26 cellular contexts compared by ENCODE assay signal in genomic region chr11:340539-341512, GRCh38. TPM values are rescaled to one million over a fixed set of nuclear protein-coding genes. Genes with fewer than 3 reads are reported as not detected.
DNase-seq lines count a peak whose midpoint lies in the region; ATAC-seq and TF ChIP-seq lines count a peak whose summit lies in the region.
"Had no signal": no experiment of that assay in that cellular context is flagged by ENCODE, and none has a peak within 500 bp of the region (broad histone marks: within the 10 kb centered on the region; RNA-seq: fewer than 3 reads in every experiment).

No MANE protein-coding gene starts in this region.

- H3K27ac Mint-ChIP-seq in immature natural killer cell = peak overlapping the region in 4 of 6 donors; percentile 4 to 80 (median 58)
- H3K27ac Mint-ChIP-seq: activated naive CD8-positive, alpha-beta T cell treated with anti-CD3 and anti-CD28 coated beads for 36 hours; activated T-helper 1 cell treated with anti-CD3 and anti-CD28 coated beads, Interleukin-12 subunit alpha, Interleukin-12 subunit beta, Interleukin-2, Interleukin-4 antibody, amounts not matched to agents 30 ng/mL and 10 ng/mL and 1 ng/mL, durations not matched to agents 14 hours and 24 hours and 36 hours had no signal

- DNase-seq in left ventricle myocardium inferior (no peak), left ventricle myocardium superior (no peak), immature natural killer cell (no peak), HT-29 (ENCODE audit: low spot score) (no peak), mesenchymal stem cell (no peak), left lobe of liver (ENCODE audit: low spot score) (no peak)
- DNase-seq: activated CD4-positive, CD25-positive, alpha-beta regulatory T cell treated with anti-CD3 and anti-CD28 coated beads, Interleukin-2, amount 50 U/mL, for 72 hours; activated naive CD8-positive, alpha-beta T cell treated with anti-CD3 and anti-CD28 coated beads for 36 hours; effector CD4-positive, alpha-beta T cell; EL; GOT3; NCI-H1436; NCI-H2171; OCI-M1; small intestine; stimulated activated CD4-positive, alpha-beta T cell treated with anti-CD3 and anti-CD28 coated beads, Interleukin-2, amount 100 ng/mL, for 48 hours had no signal

- no peaks in the 10 kb centered on the region for H3K36me3 ChIP-seq in left ventricle myocardium inferior
- H3K36me3 ChIP-seq in OCI-LY3 (replicated peaks; ENCODE audit: low read depth, low read length) = no peaks in the 10 kb centered on the region
- no peaks in the 10 kb centered on the region for H3K36me3 ChIP-seq in mesenchymal stem cell (ENCODE audit: control insufficient read depth in 1 of 2, insufficient read depth in 2 of 2, low read depth in 1 of 2, low read length in 2 of 2)

- H3K4me1 Mint-ChIP-seq in immature natural killer cell = peaks cover 34 to 40% of the 10 kb centered on the region in 2 donors

- H3K9me3 ChIP-seq in left ventricle myocardium inferior (replicated peaks) (no peaks in the 10 kb centered on the region), OCI-LY3 (ENCODE audit: insufficient read depth, low read length) (no peaks in the 10 kb centered on the region), mesenchymal stem cell (ENCODE audit: control insufficient read depth, low read length) (no peaks in the 10 kb centered on the region)

- H3K27ac ChIP-seq in left ventricle myocardium inferior (replicated peaks) (peak overlapping the region; percentile 65), OCI-LY3 (ENCODE audit: low read length) (no peak overlapping the region), mesenchymal stem cell (ENCODE audit: low read length, poor library complexity, severe bottlenecking) (no peak overlapping the region)

- H3K4me2 ChIP-seq in OCI-LY3 (ENCODE audit: low read length) (0 out of 2 replicates have a peak overlapping the region, but pooled peaks have one; percentile 6), mesenchymal stem cell (ENCODE audit: low read length, poor library complexity, severe bottlenecking) (no peak overlapping the region)

- H3K4me3 Mint-ChIP-seq in immature natural killer cell = no peak overlapping the region
- H3K4me3 Mint-ChIP-seq: activated naive CD8-positive, alpha-beta T cell treated with anti-CD3 and anti-CD28 coated beads for 36 hours; activated T-helper 1 cell treated with anti-CD3 and anti-CD28 coated beads, Interleukin-12 subunit alpha, Interleukin-12 subunit beta, Interleukin-2, Interleukin-4 antibody, amounts not matched to agents 30 ng/mL and 10 ng/mL and 1 ng/mL, durations not matched to agents 14 hours and 24 hours and 36 hours had no signal

- peaks cover 0 to 4% (median 3%) of the 10 kb centered on the region in 3 donors for H3K27me3 Mint-ChIP-seq in immature natural killer cell (ENCODE audit: low read depth in 3 of 3)
- H3K27me3 Mint-ChIP-seq: activated naive CD8-positive, alpha-beta T cell treated with anti-CD3 and anti-CD28 coated beads for 36 hours had no signal

- H3K79me1 ChIP-seq in mesenchymal stem cell (replicated peaks; ENCODE audit: low read length, poor library complexity, severe bottlenecking) = no peaks in the 10 kb centered on the region

- no peak overlapping the region for H4K8ac ChIP-seq in mesenchymal stem cell (ENCODE audit: low read length)

- H2BK5ac ChIP-seq in mesenchymal stem cell (ENCODE audit: low read depth, low read length, poor library complexity, severe bottlenecking) = no peak overlapping the region

- no peak overlapping the region for H2BK15ac ChIP-seq in mesenchymal stem cell (ENCODE audit: low read depth, poor library complexity, severe bottlenecking)

- H3K79me2 ChIP-seq in OCI-LY3 (ENCODE audit: low read length) = no peaks in the 10 kb centered on the region

- no peak overlapping the region for H3K23ac ChIP-seq in mesenchymal stem cell (ENCODE audit: low read length in 2 of 2)

- no peak overlapping the region for H4K91ac ChIP-seq in mesenchymal stem cell (ENCODE audit: low read length)

- no peak overlapping the region for H3K4me3 ChIP-seq in left ventricle myocardium inferior
- no peak overlapping the region for H3K4me3 ChIP-seq in OCI-LY3 (ENCODE audit: low read length)
- H3K4me3 ChIP-seq in mesenchymal stem cell (ENCODE audit: insufficient read depth in 1 of 2, low read depth in 1 of 2, low read length in 2 of 2) = no peak overlapping the region

- intact Hi-C loops in left ventricle myocardium inferior (cut with micrococcal nuclease) = no loop called here
- intact Hi-C loops in left ventricle myocardium superior (cut with micrococcal nuclease) = no loop called here

- H3K9me3 Mint-ChIP-seq in immature natural killer cell = no peaks in the 10 kb centered on the region
- H3K9me3 Mint-ChIP-seq: activated naive CD8-positive, alpha-beta T cell treated with anti-CD3 and anti-CD28 coated beads for 36 hours; activated T-helper 1 cell treated with anti-CD3 and anti-CD28 coated beads, Interleukin-12 subunit alpha, Interleukin-12 subunit beta, Interleukin-2, Interleukin-4 antibody, amounts not matched to agents 30 ng/mL and 10 ng/mL and 1 ng/mL, durations not matched to agents 14 hours and 24 hours and 36 hours had no signal

- H3K14ac ChIP-seq in mesenchymal stem cell (ENCODE audit: low read length in 2 of 2) = no peak overlapping the region

- no peak overlapping the region for H3K4ac ChIP-seq in mesenchymal stem cell (ENCODE audit: low read depth in 1 of 2, low read length in 2 of 2)

- H3K27me3 ChIP-seq in left ventricle myocardium inferior (ENCODE audit: low read depth) = no peaks in the 10 kb centered on the region
- peaks cover 13% of the 10 kb centered on the region; the same call in 1 of the 2 replicates for H3K27me3 ChIP-seq in OCI-LY3 (ENCODE audit: low read depth, low read length)
- H3K27me3 ChIP-seq in mesenchymal stem cell (ENCODE audit: control insufficient read depth in 1 of 2, insufficient read depth in 1 of 2, low read length in 2 of 2) = no peaks in the 10 kb centered on the region

- H4K20me1 ChIP-seq in OCI-LY3 (ENCODE audit: insufficient read depth, low read length) = no peaks in the 10 kb centered on the region

- peak overlapping the region; percentile 46; the same call in 1 of the 2 replicates for H2AFZ ChIP-seq in OCI-LY3 (ENCODE audit: low read depth, low read length)
- H2AFZ ChIP-seq in mesenchymal stem cell (ENCODE audit: low read depth, low read length) = no peak overlapping the region

- H2AK5ac ChIP-seq in mesenchymal stem cell (ENCODE audit: low read length, severe bottlenecking) = no peak overlapping the region

- H3K4me1 ChIP-seq in left ventricle myocardium inferior = peaks cover 21% of the 10 kb centered on the region
- H3K4me1 ChIP-seq in OCI-LY3 (ENCODE audit: low read length) = peaks cover 8% of the 10 kb centered on the region; the same call in 1 of the 2 replicates
- H3K4me1 ChIP-seq in mesenchymal stem cell (ENCODE audit: control insufficient read depth, insufficient read depth, low read depth, low read length) = peaks cover 5% of the 10 kb centered on the region

- 72% methylated on average over 3 of the region's 5 CpGs for WGBS in mesenchymal stem cell

- no peak overlapping the region for H3K9ac ChIP-seq in OCI-LY3 (ENCODE audit: low read length)
- H3K9ac ChIP-seq in mesenchymal stem cell (ENCODE audit: low read length) = no peak overlapping the region

- no peak overlapping the region for H2BK120ac ChIP-seq in mesenchymal stem cell (ENCODE audit: low read depth, low read length)

- H2BK12ac ChIP-seq in mesenchymal stem cell (ENCODE audit: low read length in 2 of 2) = no peak overlapping the region

- TF ChIP-seq CTCF in left ventricle myocardium inferior (IDR thresholded peaks at IDR 0.05; ENCODE audit: borderline replicate concordance) = no peak
- no peak for TF ChIP-seq CTCF in OCI-LY3 (IDR thresholded peaks at IDR 0.05; ENCODE audit: low read depth, low read length)

- no peak for ATAC-seq in left ventricle myocardium superior
- ATAC-seq in GM21619 (IDR thresholded peaks at IDR 0.05; ENCODE audit: unreplicated experiment) = no peak
- ATAC-seq in left lobe of liver = no peak
- ATAC-seq: Right ventricle myocardium inferior had no signal

- no peaks in the 10 kb centered on the region for H3K36me3 Mint-ChIP-seq in immature natural killer cell

- H3K18ac ChIP-seq in mesenchymal stem cell (ENCODE audit: low read depth in 1 of 2, low read length in 2 of 2) = no peak overlapping the region

RNA-seq across cellular contexts. Expression of gene IFITM3, which starts 20.2 kb away (rescaled TPM):
- total RNA-seq in left ventricle myocardium inferior = 259 TPM
- 259 TPM for total RNA-seq in left ventricle myocardium superior
- polyA plus RNA-seq in immature natural killer cell = 100 to 1,000 TPM; 138 to 675 (median 423) TPM
- 10.6 and 30.1 TPM in 2 replicates for total RNA-seq in HT-29 (2014; rRNA removed; shearing (Covaris generic))
- polyA plus RNA-seq in mesenchymal stem cell (2013, experiment 1 of 2) = 2,969 TPM
- polyA plus RNA-seq in mesenchymal stem cell (2013, experiment 2 of 2) = 2,910 TPM
- 488 TPM for total RNA-seq in left lobe of liver

RNA-seq across cellular contexts. Expression of gene IFITM1, which starts 27.0 kb away (rescaled TPM):
- 83.5 TPM for total RNA-seq in left ventricle myocardium inferior
- total RNA-seq in left ventricle myocardium superior = 101 TPM
- polyA plus RNA-seq in immature natural killer cell = 1,000 to 10,000 TPM; 2,792 to 4,533 (median 3,562) TPM
- total RNA-seq in HT-29 (2014; rRNA removed; shearing (Covaris generic)) = 6.8 and 7.6 TPM in 2 replicates
- polyA plus RNA-seq in mesenchymal stem cell (2013, experiment 1 of 2) = 395 TPM
- polyA plus RNA-seq in mesenchymal stem cell (2013, experiment 2 of 2) = 368 TPM
- 29.2 TPM for total RNA-seq in left lobe of liver

RNA-seq across cellular contexts. Expression of gene B4GALNT4, which starts 28.5 kb away (rescaled TPM):
- total RNA-seq in left ventricle myocardium inferior = 1.5 TPM
- total RNA-seq in left ventricle myocardium superior = 0.50 TPM
- polyA plus RNA-seq in immature natural killer cell = under 1 TPM in 1 of 3 donors, not detected in 2; 0.53 TPM
- not detected in 2 replicates for total RNA-seq in HT-29 (2014; rRNA removed; shearing (Covaris generic))
- polyA plus RNA-seq in mesenchymal stem cell (2013, experiment 1 of 2) = 17.0 TPM
- 15.3 TPM for polyA plus RNA-seq in mesenchymal stem cell (2013, experiment 2 of 2)
- total RNA-seq in left lobe of liver = 0.28 TPM

RNA-seq across cellular contexts. Expression of gene IFITM2, which starts 33.2 kb away (rescaled TPM):
- total RNA-seq in left ventricle myocardium inferior = 160 TPM
- total RNA-seq in left ventricle myocardium superior = 200 TPM
- polyA plus RNA-seq in immature natural killer cell = 1,000 to 10,000 TPM; 4,348 to 7,867 (median 6,958) TPM
- total RNA-seq in HT-29 (2014; rRNA removed; shearing (Covaris generic)) = 31.2 and 32.3 TPM in 2 replicates
- polyA plus RNA-seq in mesenchymal stem cell (2013, experiment 1 of 2) = 1,548 TPM
- 1,588 TPM for polyA plus RNA-seq in mesenchymal stem cell (2013, experiment 2 of 2)
- total RNA-seq in left lobe of liver = 354 TPM

RNA-seq across cellular contexts. Expression of gene IFITM5, which starts 41.5 kb away (rescaled TPM):
- total RNA-seq in left ventricle myocardium inferior = not detected
- not detected for total RNA-seq in left ventricle myocardium superior
- not detected for polyA plus RNA-seq in immature natural killer cell
- total RNA-seq in HT-29 (2014; rRNA removed; shearing (Covaris generic)) = not detected in 2 replicates
- polyA plus RNA-seq in mesenchymal stem cell (2013, experiment 1 of 2) = not detected
- not detected for polyA plus RNA-seq in mesenchymal stem cell (2013, experiment 2 of 2)
- not detected for total RNA-seq in left lobe of liver
- total RNA-seq: activated naive CD8-positive, alpha-beta T cell treated with anti-CD3 and anti-CD28 coated beads for 36 hours; activated T-helper 1 cell treated with anti-CD3 and anti-CD28 coated beads, Interleukin-12 subunit alpha, Interleukin-12 subunit beta, Interleukin-2, Interleukin-4 antibody, amounts not matched to agents 30 ng/mL and 10 ng/mL and 1 ng/mL, durations not matched to agents 14 hours and 24 hours and 36 hours; cerebellum; frontal cortex; pulmonary artery endothelial cell; Right ventricle myocardium inferior; ureter had no signal
- polyA plus RNA-seq: BJ, esophagus, small intestine had no signal
